Comparison of ENCODE assay signal across 8 cellular contexts in genomic region chr17:75046583-75047289, GRCh38.
DNase-seq lines count a peak whose midpoint lies in the region; FAIRE-seq and TF ChIP-seq lines count a peak whose summit lies in the region.

Gene ATP5PD (minus strand): TSS chr17:75046969. CDS start chr17:75042650, 4,319 bp downstream.
Gene KCTD2 (plus strand): TSS chr17:75047225. CDS start chr17:75047251, 26 bp downstream.

- TF ChIP-seq POLR2A in H54 (IDR thresholded peaks at IDR 0.05; ENCODE audit: low read depth, low read length): peak; percentile 97
- peak; percentile 99 for TF ChIP-seq POLR2A in Raji (IDR thresholded peaks at IDR 0.05; ENCODE audit: insufficient read depth, low read depth, low read length)

- peaks cover 23% of the 10 kb centered on the region for H3K4me1 ChIP-seq in Loucy (ENCODE audit: insufficient read depth, low read length, poor library complexity, severe bottlenecking)

- peaks cover 38% of the 10 kb centered on the region for H3K79me2 ChIP-seq in Loucy (ENCODE audit: insufficient read depth, low read length)

- H3K36me3 ChIP-seq in Loucy (ENCODE audit: insufficient read depth, low read length): 0 out of 2 replicates have a peak, but pooled peaks cover 3% of the 10 kb centered on the region

- FAIRE-seq in H54 (lab: Jason Lieb, UNC): peak; percentile 74

- no peaks in the 10 kb centered on the region for H3K27me3 Mint-ChIP-seq in nephron (ENCODE audit: low read depth)
- no peaks in the 10 kb centered on the region for H3K27me3 Mint-ChIP-seq in stimulated activated naive CD8-positive, alpha-beta T cell treated with anti-CD3 and anti-CD28 coated beads, Interleukin-15, Interleukin-2, amounts not matched to agents 100 ng/mL and 50 ng/mL, for 24 hours

- H3K9me3 ChIP-seq in Loucy (ENCODE audit: insufficient read depth, low read depth, low read length): no peaks in the 10 kb centered on the region

- TF ChIP-seq CTCF in Loucy (conservative IDR thresholded peaks at IDR 0.05; ENCODE audit: low read length) (no peak), fibroblast of pulmonary artery (IDR thresholded peaks at IDR 0.05; ENCODE audit: low read length, missing control alignments) (no peak), nephron (IDR thresholded peaks at IDR 0.05; ENCODE audit: unreplicated experiment in 3 of 3) (no peak)

- H3K9me2 ChIP-seq in Loucy (replicated peaks; ENCODE audit: low read depth, low read length): no peaks in the 10 kb centered on the region

- H3K36me3 Mint-ChIP-seq in nephron (ENCODE audit: low read depth): peaks cover 25% of the 10 kb centered on the region
- peaks cover 10% of the 10 kb centered on the region for H3K36me3 Mint-ChIP-seq in stimulated activated naive CD8-positive, alpha-beta T cell treated with anti-CD3 and anti-CD28 coated beads, Interleukin-15, Interleukin-2, amounts not matched to agents 100 ng/mL and 50 ng/mL, for 24 hours (ENCODE audit: low read depth)

- peak within 1 kb of the TSS; percentile 87 for H3K9ac ChIP-seq in Loucy (ENCODE audit: low read depth, low read length, poor library complexity, severe bottlenecking)

- H3K4me1 Mint-ChIP-seq in nephron: peaks cover 28% of the 10 kb centered on the region
- peaks cover 41% of the 10 kb centered on the region for H3K4me1 Mint-ChIP-seq in stimulated activated naive CD8-positive, alpha-beta T cell treated with anti-CD3 and anti-CD28 coated beads, Interleukin-15, Interleukin-2, amounts not matched to agents 100 ng/mL and 50 ng/mL, for 24 hours (ENCODE audit: low read depth)

- peak within 1 kb of the TSS; percentile 81 to 97 (median 95) for H3K27ac Mint-ChIP-seq in nephron
- H3K27ac Mint-ChIP-seq in stimulated activated naive CD8-positive, alpha-beta T cell treated with anti-CD3 and anti-CD28 coated beads, Interleukin-15, Interleukin-2, amounts not matched to agents 100 ng/mL and 50 ng/mL, for 24 hours: peak within 1 kb of the TSS; percentile 90

- H3K4me3 ChIP-seq in Loucy (ENCODE audit: low read length, poor library complexity, severe bottlenecking) (peak within 1 kb of the TSS; percentile 88), fibroblast of pulmonary artery (replicated peaks; ENCODE audit: low read depth, low read length) (peak within 1 kb of the TSS; percentile 96)

- DNase-seq in EL (peak; percentile 98), H54 (ENCODE audit: insufficient read length, low spot score) (peak; percentile 97), fibroblast of pulmonary artery (ENCODE audit: low read depth) (peak; percentile 97)
- DNase-seq in activated effector memory CD4-positive, alpha-beta T cell treated with Interleukin-2 at 50 U/mL for 16 hours: peak; percentile 94

- peaks cover 3% of the 10 kb centered on the region for H4K20me1 ChIP-seq in Loucy (ENCODE audit: insufficient read depth, low read length, poor library complexity, severe bottlenecking)

- H3K9me3 Mint-ChIP-seq in nephron: no peaks in the 10 kb centered on the region
- no peaks in the 10 kb centered on the region for H3K9me3 Mint-ChIP-seq in stimulated activated naive CD8-positive, alpha-beta T cell treated with anti-CD3 and anti-CD28 coated beads, Interleukin-15, Interleukin-2, amounts not matched to agents 100 ng/mL and 50 ng/mL, for 24 hours

- H3K4me2 ChIP-seq in Loucy (ENCODE audit: low read depth, low read length, poor library complexity, severe bottlenecking): peak within 1 kb of the TSS; percentile 96

- H3K4me3 Mint-ChIP-seq in nephron: peak within 1 kb of the TSS; percentile 97 to 99 (median 99)
- H3K4me3 Mint-ChIP-seq in stimulated activated naive CD8-positive, alpha-beta T cell treated with anti-CD3 and anti-CD28 coated beads, Interleukin-15, Interleukin-2, amounts not matched to agents 100 ng/mL and 50 ng/mL, for 24 hours: peak within 1 kb of the TSS; percentile 98

- no peaks in the 10 kb centered on the region for H3F3A ChIP-seq in Loucy (ENCODE audit: low read depth)

- H3K27me3 ChIP-seq in Loucy (ENCODE audit: insufficient read depth, low read length, poor library complexity, severe bottlenecking): no peaks in the 10 kb centered on the region

- peak within 1 kb of the TSS; percentile 81 for H2AFZ ChIP-seq in Loucy (ENCODE audit: low read length)

Comparison
In these comparisons a context has a peak if more than half of its experiments do, and no peak if none do; other contexts are left out.
1. Peak in every context shown above with its lines: DNase-seq and H3K4me3 ChIP-seq.